In the genomic region with DNA sequence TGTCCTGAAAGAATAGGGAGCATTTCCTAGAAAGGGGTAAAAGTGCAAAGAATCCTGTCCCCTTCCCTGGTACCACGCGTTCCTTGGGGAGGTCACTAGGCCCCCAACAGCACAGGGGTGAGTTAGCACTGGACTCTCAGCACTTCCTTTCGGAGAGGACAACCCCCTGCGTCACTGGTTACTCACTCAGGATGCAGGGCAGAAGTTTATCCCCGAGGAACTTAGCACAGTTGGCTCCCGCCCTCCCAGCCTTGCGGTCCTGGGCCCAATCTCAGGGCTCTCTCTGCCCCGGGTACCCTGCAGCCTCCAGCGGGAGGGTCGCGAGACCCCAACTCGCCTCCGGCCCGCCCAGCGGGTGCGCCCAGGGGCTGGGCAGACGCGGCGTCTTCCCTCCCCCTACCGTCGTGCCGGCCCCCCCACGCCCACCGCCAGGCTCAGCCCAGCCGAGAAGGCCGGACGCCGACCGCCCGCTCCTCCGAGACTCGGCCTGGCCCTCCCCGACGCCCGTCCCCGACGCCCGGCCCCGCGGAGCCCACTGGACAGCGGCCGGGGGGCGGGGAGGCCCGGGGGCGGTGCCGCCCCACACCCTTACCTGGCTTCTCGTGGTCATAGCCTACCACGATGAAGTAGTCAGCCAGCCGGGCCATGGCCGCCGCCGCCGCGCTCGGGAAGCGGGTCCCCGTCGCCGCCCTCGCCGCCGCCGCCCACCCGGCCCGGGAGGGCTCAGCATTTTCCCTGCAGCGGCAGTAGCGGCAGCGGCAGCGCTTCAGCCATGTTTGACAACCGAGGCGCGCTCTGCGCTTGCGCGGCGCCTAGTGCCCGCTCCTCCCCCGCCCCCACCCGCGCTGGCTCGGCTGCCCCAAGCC, we compare ENCODE assay signal across 8 cellular contexts. TPM values are rescaled to one million over a fixed set of nuclear protein-coding genes. Genes with fewer than 3 reads are reported as not detected.
A peak's percentile ranks its signal among the peaks of the same experiment; 100 is the strongest.
DNase-seq lines count a peak whose midpoint lies in the region; ATAC-seq and TF ChIP-seq lines count a peak whose summit lies in the region.

Gene SBF2, minus strand, starts transcription at position 797 of the 866 bp plus-strand sequence. Its CDS starts 150 bp downstream, at position 647.

- H3K9me3 Mint-ChIP-seq in activated T-cell treated with anti-CD3 and anti-CD28 coated beads, Interleukin-2, amount 50 U/mL, for 4 hours: no peaks in the 10 kb centered on the region

- ATAC-seq in HG03280 (IDR thresholded peaks at IDR 0.05; ENCODE audit: unreplicated experiment) (peak; percentile 43), mucosa of descending colon (peak; percentile 86)
- peak; percentile 63 to 76 for ATAC-seq in activated T-cell treated with anti-CD3 and anti-CD28 coated beads, Interleukin-2, amount 50 U/mL, for 4 hours

- TF ChIP-seq POLR2A in erythroblast (IDR thresholded peaks at IDR 0.05; ENCODE audit: low read length): no peak

- H3K36me3 ChIP-seq in NT2/D1 (ENCODE audit: insufficient read depth, insufficient read length, low read length) (no peaks in the 10 kb centered on the region), mucosa of descending colon (ENCODE audit: low read depth) (no peaks in the 10 kb centered on the region)

- peaks cover 22% of the 10 kb centered on the region for H3K27me3 Mint-ChIP-seq in activated T-cell treated with anti-CD3 and anti-CD28 coated beads, Interleukin-2, amount 50 U/mL, for 4 hours (ENCODE audit: low read depth)

- peak within 1 kb of the TSS; percentile 76 for H3K4me3 Mint-ChIP-seq in activated T-cell treated with anti-CD3 and anti-CD28 coated beads, Interleukin-2, amount 50 U/mL, for 4 hours

- H3K9me3 ChIP-seq in NT2/D1 (ENCODE audit: insufficient read depth, low read length) (no peaks in the 10 kb centered on the region), mucosa of descending colon (no peaks in the 10 kb centered on the region)

- no peaks in the 10 kb centered on the region for H3K36me3 Mint-ChIP-seq in activated T-cell treated with anti-CD3 and anti-CD28 coated beads, Interleukin-2, amount 50 U/mL, for 4 hours (ENCODE audit: insufficient read depth)

- H3K4me3 ChIP-seq in NT2/D1 (ENCODE audit: insufficient read length, low read depth): peak within 1 kb of the TSS; percentile 57
- H3K4me3 ChIP-seq in mucosa of descending colon: peak within 1 kb of the TSS; percentile 87

- intact Hi-C loops in mucosa of descending colon (cut with DNase I, micrococcal nuclease): no loop called here

- peak within 1 kb of the TSS; percentile 90 for H3K9ac ChIP-seq in NT2/D1 (ENCODE audit: insufficient read length, low read depth)

- TF ChIP-seq CTCF in mucosa of descending colon (IDR thresholded peaks at IDR 0.05): no peak

- H3K27me3 ChIP-seq in NT2/D1 (ENCODE audit: insufficient read depth, insufficient read length): no peaks in the 10 kb centered on the region

- DNase-seq in NCI-H1417 (lab: John Stamatoyannopoulos, UW): peak; percentile 72 to 86 (median 77)
- no peak for DNase-seq in NCI-H1417 treated with DMSO at 0.1 percent for 48 hours (lab: John Stamatoyannopoulos, UW)
- DNase-seq in NT2/D1 (ENCODE audit: low read depth, low spot score): no peak
- DNase-seq in activated T-cell treated with anti-CD3 and anti-CD28 coated beads, Interleukin-2, amount 50 U/mL, for 4 hours: peak; percentile 75
- DNase-seq in erythroblast (lab: John Stamatoyannopoulos, UW): peak; percentile 74 to 86
- DNase-seq in mucosa of descending colon: peak; percentile 87 to 90 (median 89)
- peak; percentile 66 for DNase-seq in stimulated activated CD8-positive, alpha-beta memory T cell treated with anti-CD3 and anti-CD28 coated beads, Interleukin-2, amount 100 ng/mL, for 48 hours (ENCODE audit: low read depth in 2 of 2)

- peaks cover 37% of the 10 kb centered on the region for H3K4me1 Mint-ChIP-seq in activated T-cell treated with anti-CD3 and anti-CD28 coated beads, Interleukin-2, amount 50 U/mL, for 4 hours (ENCODE audit: low read depth)

- H3K4me1 ChIP-seq in NT2/D1 (ENCODE audit: insufficient read depth, insufficient read length) (peaks cover 7% of the 10 kb centered on the region), mucosa of descending colon (ENCODE audit: low read depth) (peaks cover 12% of the 10 kb centered on the region)

RNA-seq across cellular contexts. Expression of gene SBF2, which starts in this region (rescaled TPM):
- total RNA-seq in activated T-cell treated with anti-CD3 and anti-CD28 coated beads, Interleukin-2, amount 50 U/mL, for 4 hours: 1 to 10 TPM; 3.0 to 6.9 (median 3.5) TPM
- total RNA-seq in mucosa of descending colon: 10 to 100 TPM; 35.2 to 60.3 (median 48.2) TPM

Comparison
In these comparisons a context has a peak if more than half of its experiments do, and no peak if none do; other contexts are left out.
1. RNA of gene SBF2 (total RNA-seq): 35.2 to 60.3 TPM in mucosa of descending colon; 3.0 to 6.9 TPM in activated T-cell treated with anti-CD3 and anti-CD28 coated beads, Interleukin-2, amount 50 U/mL, for 4 hours; every median in the first group is over 4 times any median in the second.
2. DNase-seq: peak in NCI-H1417 (3 of 3), activated T-cell treated with anti-CD3 and anti-CD28 coated beads, Interleukin-2, amount 50 U/mL, for 4 hours (single experiment), erythroblast (2 of 2), mucosa of descending colon (3 of 3) and stimulated activated CD8-positive, alpha-beta memory T cell treated with anti-CD3 and anti-CD28 coated beads, Interleukin-2, amount 100 ng/mL, for 48 hours (2 of 2); none in NCI-H1417 treated with DMSO at 0.1 percent for 48 hours (single experiment) and NT2/D1 (single experiment).
3. Peak in every context shown above with its lines, with median percentiles within 50 percentile points of each other: ATAC-seq.